8 cellular contexts compared by ENCODE assay signal in the genomic region with DNA sequence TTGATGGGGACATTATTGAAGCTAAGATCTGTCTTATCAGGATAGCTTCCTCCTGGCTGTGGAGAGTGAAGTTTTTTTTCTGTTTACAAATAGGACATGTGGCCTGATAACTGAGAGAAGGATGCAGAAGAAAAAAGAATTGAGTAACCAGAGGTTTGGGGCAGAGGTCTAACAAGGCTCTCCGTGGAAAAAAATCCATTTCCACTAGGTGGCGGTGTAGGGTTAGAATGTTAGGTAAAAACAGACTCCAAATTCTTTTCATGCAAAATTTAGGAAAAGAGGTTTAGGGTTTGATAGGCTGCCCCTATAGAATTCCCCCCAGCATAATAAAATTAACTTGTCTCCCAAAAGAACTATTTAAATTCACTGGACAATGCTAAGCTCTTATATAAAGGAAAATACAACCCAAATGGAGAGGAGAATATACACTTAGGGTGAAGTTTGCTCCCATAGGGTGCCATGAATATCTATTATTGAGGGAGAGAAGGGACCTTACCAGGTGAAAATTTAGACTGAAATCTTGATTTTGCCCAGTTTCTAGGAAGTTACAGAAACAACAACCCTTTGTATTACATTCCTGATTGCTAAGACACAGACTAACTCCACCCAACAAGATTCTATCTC.
DNase-seq lines count a peak whose midpoint lies in the region; ATAC-seq and TF ChIP-seq lines count a peak whose summit lies in the region.

No MANE protein-coding gene starts in this region.

- no peaks in the 10 kb centered on the region for H3K9me3 ChIP-seq in CD4-positive, alpha-beta memory T cell (ENCODE audit: control insufficient read depth in 1 of 2, low read length in 2 of 2)

- H3K27me3 Mint-ChIP-seq in HFFc6 (ENCODE audit: insufficient read depth) (no peaks in the 10 kb centered on the region), chondrocyte (ENCODE audit: low read depth) (peaks cover 3% of the 10 kb centered on the region)
- H3K27me3 Mint-ChIP-seq in CD4-positive, alpha-beta memory T cell: no peaks in the 10 kb centered on the region

- peaks cover 16% of the 10 kb centered on the region for H3K4me1 Mint-ChIP-seq in HFFc6 (ENCODE audit: low read depth)
- H3K4me1 Mint-ChIP-seq in chondrocyte (ENCODE audit: low read depth): no peaks in the 10 kb centered on the region
- no peaks in the 10 kb centered on the region for H3K4me1 Mint-ChIP-seq in CD4-positive, alpha-beta memory T cell

- no peak overlapping the region for H3K4me3 ChIP-seq in CD4-positive, alpha-beta memory T cell (ENCODE audit: low read length in 2 of 2)

- H3K36me3 Mint-ChIP-seq in HFFc6 (ENCODE audit: low read depth): no peaks in the 10 kb centered on the region
- no peaks in the 10 kb centered on the region for H3K36me3 Mint-ChIP-seq in chondrocyte (ENCODE audit: low read depth)
- H3K36me3 Mint-ChIP-seq in CD4-positive, alpha-beta memory T cell: no peaks in the 10 kb centered on the region

- H3K4me3 Mint-ChIP-seq in HFFc6 (no peak overlapping the region), chondrocyte (ENCODE audit: unreplicated experiment) (no peak overlapping the region)
- no peak overlapping the region for H3K4me3 Mint-ChIP-seq in CD4-positive, alpha-beta memory T cell

- ATAC-seq in GM19452 (IDR thresholded peaks at IDR 0.05; ENCODE audit: unreplicated experiment): no peak

- H3K27ac ChIP-seq in CD4-positive, alpha-beta memory T cell (ENCODE audit: low read depth, low read length): no peak overlapping the region

- H3K27me3 ChIP-seq in CD4-positive, alpha-beta memory T cell (ENCODE audit: insufficient read depth, low read length): no peaks in the 10 kb centered on the region

- H3K27ac Mint-ChIP-seq in HFFc6 (no peak overlapping the region), chondrocyte (ENCODE audit: unreplicated experiment) (no peak overlapping the region)
- H3K27ac Mint-ChIP-seq in CD4-positive, alpha-beta memory T cell: no peak overlapping the region

- DNase-seq in activated CD4-positive, alpha-beta T cell treated with anti-CD3 and anti-CD28 coated beads for 48 hours: peak; percentile 45
- DNase-seq in activated CD4-positive, alpha-beta T cell treated with anti-CD3 and anti-CD28 coated beads for 1 hour: no peak
- DNase-seq in HFFc6: peak; percentile 24
- DNase-seq in NCI-H524 treated with DMSO at 0.1 percent for 48 hours (lab: John Stamatoyannopoulos, UW): peak; percentile 33
- DNase-seq in chondrocyte (ENCODE audit: low spot score): no peak
- peak; percentile 62 for DNase-seq in myocyte (ENCODE audit: low read depth)
- no peak for DNase-seq in CD4-positive, alpha-beta memory T cell

- CTCF ChIA-PET in CD4-positive, alpha-beta memory T cell (lab: Charles Lee; ENCODE audit: partially characterized antibody): no interaction called here

- intact Hi-C loops in CD4-positive, alpha-beta memory T cell (cut with micrococcal nuclease): no loop called here

- no peaks in the 10 kb centered on the region for H3K4me1 ChIP-seq in CD4-positive, alpha-beta memory T cell (ENCODE audit: insufficient read depth, low read length)

- TF ChIP-seq CTCF in HFFc6 (IDR thresholded peaks at IDR 0.05) (peak; percentile 86), chondrocyte (IDR thresholded peaks at IDR 0.05) (peak; percentile 83)

- no peaks in the 10 kb centered on the region for H3K36me3 ChIP-seq in CD4-positive, alpha-beta memory T cell (ENCODE audit: insufficient read depth, low read length)

- POLR2A ChIA-PET in CD4-positive, alpha-beta memory T cell (lab: Charles Lee; ENCODE audit: partially characterized antibody): no interaction called here

- H3K9me3 Mint-ChIP-seq in HFFc6 (no peaks in the 10 kb centered on the region), chondrocyte (ENCODE audit: low read depth) (no peaks in the 10 kb centered on the region)
- peaks cover 0 to 7% (median 3%) of the 10 kb centered on the region in 8 donors for H3K9me3 Mint-ChIP-seq in CD4-positive, alpha-beta memory T cell

Comparison
In these comparisons a context has a peak if more than half of its experiments do, and no peak if none do; other contexts are left out.
1. DNase-seq: peak in activated CD4-positive, alpha-beta T cell treated with anti-CD3 and anti-CD28 coated beads for 48 hours (single experiment), HFFc6 (single experiment), NCI-H524 treated with DMSO at 0.1 percent for 48 hours (single experiment) and myocyte (single experiment); none in activated CD4-positive, alpha-beta T cell treated with anti-CD3 and anti-CD28 coated beads for 1 hour (single experiment), chondrocyte (single experiment) and CD4-positive, alpha-beta memory T cell (0 of 5).